ENCODE assay signal across 1 cellular context in genomic region chr10:90821864-90822263, GRCh38. TPM values are rescaled to one million over a fixed set of nuclear protein-coding genes. Genes with fewer than 3 reads are reported as not detected.
"Had no signal": no experiment of that assay in that cellular context is flagged by ENCODE, and none has a peak within 500 bp of the region (broad histone marks: within the 10 kb centered on the region; RNA-seq: fewer than 3 reads in every experiment).

No MANE protein-coding gene starts in this region.

RNA-seq across cellular contexts. Expression of gene HTR7, which starts 36.0 kb away (rescaled TPM):
- total RNA-seq: Right ventricle myocardium inferior had no signal
